Comparison of ENCODE assay signal across 10 cellular contexts in the genomic region with DNA sequence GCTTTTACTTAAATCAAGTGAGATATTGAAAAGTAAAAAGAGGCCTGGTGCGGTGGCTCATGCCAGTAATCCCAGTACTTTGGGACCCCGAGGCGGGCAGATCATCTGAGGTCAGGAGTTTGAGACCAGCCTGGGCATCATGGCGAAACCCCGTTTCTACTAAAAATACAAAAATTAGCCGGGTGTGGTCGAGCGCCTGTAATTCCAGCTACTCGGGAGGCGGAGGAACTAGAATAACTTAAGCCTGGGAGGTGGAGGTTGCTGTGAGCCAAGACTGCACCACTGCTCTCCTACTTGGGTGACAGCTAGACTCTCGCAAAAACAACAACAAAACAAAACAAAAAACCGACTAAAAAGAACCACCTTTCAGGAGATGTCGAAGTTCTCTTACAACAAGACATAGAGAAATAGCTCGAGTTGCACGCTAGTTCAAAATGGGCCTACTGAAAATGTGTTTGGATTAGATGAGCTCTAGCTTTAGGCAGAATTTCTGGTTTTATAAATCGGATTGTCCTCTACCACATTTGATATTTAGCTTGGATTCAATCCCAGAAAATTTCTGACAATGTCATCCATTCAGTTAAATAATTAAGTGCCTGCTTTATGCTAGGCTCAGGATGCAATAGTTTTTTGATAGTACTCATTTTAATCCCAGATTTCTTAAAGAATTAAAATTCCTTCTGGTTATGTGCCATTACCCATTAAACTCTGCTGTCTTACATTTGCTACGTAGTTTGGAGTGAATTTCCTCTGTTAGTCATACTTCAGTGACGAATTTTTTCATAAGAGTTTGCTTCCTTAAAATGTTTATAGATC. TPM values are rescaled to one million over a fixed set of nuclear protein-coding genes. Genes with fewer than 3 reads are reported as not detected.
DNase-seq lines count a peak whose midpoint lies in the region; ATAC-seq and TF ChIP-seq lines count a peak whose summit lies in the region.
"Had no signal": no experiment of that assay in that cellular context is flagged by ENCODE, and none has a peak within 500 bp of the region (broad histone marks: within the 10 kb centered on the region; RNA-seq: fewer than 3 reads in every experiment).

No MANE protein-coding gene starts in this region.

- H3K27me3 ChIP-seq in spleen (replicated peaks in 1 of 7) (no peaks in the 10 kb centered on the region), colonic mucosa (no peaks in the 10 kb centered on the region), uterus (no peaks in the 10 kb centered on the region)

- TF ChIP-seq CTCF in fibroblast of mammary gland (conservative IDR thresholded peaks at IDR 0.05; ENCODE audit: control insufficient read depth, insufficient read depth, low read depth, low read length) = no peak
- no peak for TF ChIP-seq CTCF in spleen (IDR thresholded peaks at IDR 0.05 in 8 of 11, conservative IDR thresholded peaks at IDR 0.05 in 3 of 11)
- no peak for TF ChIP-seq CTCF in colonic mucosa (IDR thresholded peaks at IDR 0.05)
- TF ChIP-seq CTCF in uterus (IDR thresholded peaks at IDR 0.05) = no peak
- TF ChIP-seq CTCF in GM13976 (IDR thresholded peaks at IDR 0.05; ENCODE audit: borderline replicate concordance, control extremely low read depth, extremely low read depth, insufficient read depth, missing control alignments) = no peak

- in situ Hi-C loops in GM13976 (cut with MboI; ENCODE audit: low sequenced_read_pairs, unreplicated experiment) = no loop called here

- 82 to 87% (median 85%) methylated on average over 18 of the region's 18 CpGs for WGBS in spleen, 5 donors

- H3K9me3 ChIP-seq in spleen (no peaks in the 10 kb centered on the region), colonic mucosa (no peaks in the 10 kb centered on the region), uterus (no peaks in the 10 kb centered on the region)

- intact Hi-C loops in spleen (cut with DNase I; ENCODE audit: low total_unique reads) (no loop called here), colonic mucosa (cut with DNase I) (no loop called here), uterus (cut with DNase I; ENCODE audit: low total_unique reads) (no loop called here)

- DNase-seq in NCI-H2196 (lab: John Stamatoyannopoulos, UW; ENCODE audit: unreplicated experiment) (peak; percentile 47), NCI-H2196 treated with DMSO at 0.1 percent for 48 hours (lab: John Stamatoyannopoulos, UW; ENCODE audit: unreplicated experiment) (no peak), fibroblast of mammary gland (ENCODE audit: low read depth) (peak; percentile 85), spleen (no peak), colonic mucosa (no peak), uterus (no peak), GM13976 (ENCODE audit: low spot score) (no peak)
- DNase-seq: H9, NCI-H524 had no signal

- H3K4me1 ChIP-seq in spleen = peaks cover 7 to 34% (median 21%) of the 10 kb centered on the region in 6 donors
- no peaks in the 10 kb centered on the region for H3K4me1 ChIP-seq in colonic mucosa
- H3K4me1 ChIP-seq in uterus = no peaks in the 10 kb centered on the region

- H3K27ac ChIP-seq in spleen (peak overlapping the region in 6 of 8 donors; percentile 23 to 59 (median 35)), colonic mucosa (no peak overlapping the region), uterus (peak overlapping the region in 1 of 2 donors; percentile 8)

- H3K36me3 ChIP-seq in spleen (no peaks in the 10 kb centered on the region), colonic mucosa (no peaks in the 10 kb centered on the region), uterus (no peaks in the 10 kb centered on the region)

- no peak for TF ChIP-seq POLR2A in spleen (IDR thresholded peaks at IDR 0.05)
- no peak for TF ChIP-seq POLR2A in uterus (IDR thresholded peaks at IDR 0.05)

- H3K4me3 ChIP-seq in fibroblast of mammary gland (ENCODE audit: control insufficient read depth, low read depth, low read length) (no peak overlapping the region), spleen (no peak overlapping the region), colonic mucosa (no peak overlapping the region), uterus (no peak overlapping the region)

- ATAC-seq in SK-N-SH treated with all-trans-retinoic acid at 6 μM for 48 hours = peak; percentile 48

- no peak overlapping the region for H3K9ac ChIP-seq in colonic mucosa (ENCODE audit: low read depth in 2 of 2, low read length in 2 of 2)

TF ChIP-seq in SK-N-SH treated with all-trans-retinoic acid at 6 μM for 48 hours, 23 proteins besides CTCF, POLR2A, EP300 and RAD21 (continues in another document):
- peak; percentile 95 for TF ChIP-seq TOX (CRISPR knock-in tag; IDR thresholded peaks at IDR 0.05; ENCODE audit: borderline replicate concordance)
- TF ChIP-seq, protein P1, sequence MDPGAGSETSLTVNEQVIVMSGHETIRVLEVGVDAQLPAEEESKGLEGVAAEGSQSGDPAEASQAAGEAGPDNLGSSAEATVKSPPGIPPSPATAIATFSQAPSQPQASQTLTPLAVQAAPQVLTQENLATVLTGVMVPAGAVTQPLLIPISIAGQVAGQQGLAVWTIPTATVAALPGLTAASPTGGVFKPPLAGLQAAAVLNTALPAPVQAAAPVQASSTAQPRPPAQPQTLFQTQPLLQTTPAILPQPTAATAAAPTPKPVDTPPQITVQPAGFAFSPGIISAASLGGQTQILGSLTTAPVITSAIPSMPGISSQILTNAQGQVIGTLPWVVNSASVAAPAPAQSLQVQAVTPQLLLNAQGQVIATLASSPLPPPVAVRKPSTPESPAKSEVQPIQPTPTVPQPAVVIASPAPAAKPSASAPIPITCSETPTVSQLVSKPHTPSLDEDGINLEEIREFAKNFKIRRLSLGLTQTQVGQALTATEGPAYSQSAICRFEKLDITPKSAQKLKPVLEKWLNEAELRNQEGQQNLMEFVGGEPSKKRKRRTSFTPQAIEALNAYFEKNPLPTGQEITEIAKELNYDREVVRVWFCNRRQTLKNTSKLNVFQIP (CRISPR knock-in tag; IDR thresholded peaks at IDR 0.05; ENCODE audit: borderline replicate concordance, low read depth) = peak; percentile 61; the same call in 1 of the 2 replicates
- 0 out of 2 replicates have a peak, but pooled peaks have one; percentile 35 for TF ChIP-seq CSDC2 (CRISPR knock-in tag; IDR thresholded peaks at IDR 0.05)
- TF ChIP-seq ZFP3 (CRISPR knock-in tag; IDR thresholded peaks at IDR 0.05) = peak; percentile 75; the same call in 1 of the 2 replicates
- TF ChIP-seq ZNF70 (CRISPR knock-in tag; IDR thresholded peaks at IDR 0.05) = no peak
- TF ChIP-seq ESRRG (CRISPR knock-in tag; IDR thresholded peaks at IDR 0.05) = 0 out of 2 replicates have a peak, but pooled peaks have one; percentile 26
- TF ChIP-seq, protein P2, sequence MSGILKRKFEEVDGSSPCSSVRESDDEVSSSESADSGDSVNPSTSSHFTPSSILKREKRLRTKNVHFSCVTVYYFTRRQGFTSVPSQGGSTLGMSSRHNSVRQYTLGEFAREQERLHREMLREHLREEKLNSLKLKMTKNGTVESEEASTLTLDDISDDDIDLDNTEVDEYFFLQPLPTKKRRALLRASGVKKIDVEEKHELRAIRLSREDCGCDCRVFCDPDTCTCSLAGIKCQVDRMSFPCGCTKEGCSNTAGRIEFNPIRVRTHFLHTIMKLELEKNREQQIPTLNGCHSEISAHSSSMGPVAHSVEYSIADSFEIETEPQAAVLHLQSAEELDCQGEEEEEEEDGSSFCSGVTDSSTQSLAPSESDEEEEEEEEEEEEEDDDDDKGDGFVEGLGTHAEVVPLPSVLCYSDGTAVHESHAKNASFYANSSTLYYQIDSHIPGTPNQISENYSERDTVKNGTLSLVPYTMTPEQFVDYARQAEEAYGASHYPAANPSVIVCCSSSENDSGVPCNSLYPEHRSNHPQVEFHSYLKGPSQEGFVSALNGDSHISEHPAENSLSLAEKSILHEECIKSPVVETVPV (CRISPR knock-in tag; IDR thresholded peaks at IDR 0.05) = peak; percentile 90
- TF ChIP-seq ZFP30 (CRISPR knock-in tag; IDR thresholded peaks at IDR 0.05) = no peak
- peak; percentile 98 for TF ChIP-seq ISL1 (CRISPR knock-in tag; IDR thresholded peaks at IDR 0.05)
- TF ChIP-seq PPARA (CRISPR knock-in tag; IDR thresholded peaks at IDR 0.05; ENCODE audit: borderline replicate concordance) = no peak
- TF ChIP-seq ZNF565 (CRISPR knock-in tag; conservative IDR thresholded peaks at IDR 0.05; ENCODE audit: low read depth) = no peak
- TF ChIP-seq ZC3H10 (CRISPR knock-in tag; IDR thresholded peaks at IDR 0.05) = peak; percentile 92
- peak; percentile 75; the same call in 1 of the 2 replicates for TF ChIP-seq TCF4 (CRISPR knock-in tag; IDR thresholded peaks at IDR 0.05; ENCODE audit: borderline replicate concordance)
- TF ChIP-seq, protein P3, sequence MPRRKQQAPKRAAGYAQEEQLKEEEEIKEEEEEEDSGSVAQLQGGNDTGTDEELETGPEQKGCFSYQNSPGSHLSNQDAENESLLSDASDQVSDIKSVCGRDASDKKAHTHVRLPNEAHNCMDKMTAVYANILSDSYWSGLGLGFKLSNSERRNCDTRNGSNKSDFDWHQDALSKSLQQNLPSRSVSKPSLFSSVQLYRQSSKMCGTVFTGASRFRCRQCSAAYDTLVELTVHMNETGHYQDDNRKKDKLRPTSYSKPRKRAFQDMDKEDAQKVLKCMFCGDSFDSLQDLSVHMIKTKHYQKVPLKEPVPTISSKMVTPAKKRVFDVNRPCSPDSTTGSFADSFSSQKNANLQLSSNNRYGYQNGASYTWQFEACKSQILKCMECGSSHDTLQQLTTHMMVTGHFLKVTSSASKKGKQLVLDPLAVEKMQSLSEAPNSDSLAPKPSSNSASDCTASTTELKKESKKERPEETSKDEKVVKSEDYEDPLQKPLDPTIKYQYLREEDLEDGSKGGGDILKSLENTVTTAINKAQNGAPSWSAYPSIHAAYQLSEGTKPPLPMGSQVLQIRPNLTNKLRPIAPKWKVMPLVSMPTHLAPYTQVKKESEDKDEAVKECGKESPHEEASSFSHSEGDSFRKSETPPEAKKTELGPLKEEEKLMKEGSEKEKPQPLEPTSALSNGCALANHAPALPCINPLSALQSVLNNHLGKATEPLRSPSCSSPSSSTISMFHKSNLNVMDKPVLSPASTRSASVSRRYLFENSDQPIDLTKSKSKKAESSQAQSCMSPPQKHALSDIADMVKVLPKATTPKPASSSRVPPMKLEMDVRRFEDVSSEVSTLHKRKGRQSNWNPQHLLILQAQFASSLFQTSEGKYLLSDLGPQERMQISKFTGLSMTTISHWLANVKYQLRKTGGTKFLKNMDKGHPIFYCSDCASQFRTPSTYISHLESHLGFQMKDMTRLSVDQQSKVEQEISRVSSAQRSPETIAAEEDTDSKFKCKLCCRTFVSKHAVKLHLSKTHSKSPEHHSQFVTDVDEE (CRISPR knock-in tag; IDR thresholded peaks at IDR 0.05) = no peak; the same call in 1 of the 2 replicates
- TF ChIP-seq SNAI2 (CRISPR knock-in tag; IDR thresholded peaks at IDR 0.05) = no peak; the same call in 1 of the 2 replicates

RNA-seq across cellular contexts. Expression of a gene that starts 1.9 kb away (rescaled TPM):
- total RNA-seq in spleen (100 to 1,000 TPM in 1 of 7 donors, 10 to 100 TPM in 6; 49.6 to 129 (median 85.3) TPM), colonic mucosa (10 to 100 TPM; 26.6 to 28.6 TPM), uterus (10 to 100 TPM; 10.8 to 78.9 (median 36.3) TPM)
- polyA plus RNA-seq in spleen = 10 to 100 TPM; 31.3 to 47.2 (median 33.9) TPM

Comparison
In these comparisons a context has a peak if more than half of its experiments do, and no peak if none do; other contexts are left out.
1. DNase-seq: peak in NCI-H2196 (single experiment) and fibroblast of mammary gland (single experiment); none in NCI-H2196 treated with DMSO at 0.1 percent for 48 hours (single experiment), spleen (single experiment), colonic mucosa (single experiment), uterus (0 of 2) and GM13976 (single experiment).